Comparison of ENCODE assay signal across 1 cellular context in the genomic region with DNA sequence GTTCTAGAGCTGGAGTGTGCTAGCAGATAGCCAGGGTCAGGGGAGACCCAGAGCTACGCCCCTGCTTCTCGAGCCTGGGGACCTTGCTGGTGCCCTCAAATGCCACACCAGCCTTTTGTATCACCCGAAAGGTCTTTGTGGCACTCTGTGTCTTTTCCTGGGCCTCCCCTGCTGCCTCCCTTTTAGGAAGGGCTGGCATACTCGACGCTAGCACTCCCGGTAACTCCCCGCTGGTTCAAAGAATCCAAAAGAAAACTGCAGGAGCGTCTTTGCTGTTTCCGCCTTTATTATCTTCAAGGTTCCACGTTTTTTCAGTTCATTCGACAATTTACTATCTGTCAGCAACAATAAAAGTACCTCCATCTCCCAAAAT.
TF ChIP-seq lines count a peak whose summit lies in the region.

No MANE protein-coding gene starts in this region.

TF ChIP-seq in HCT116, 20 proteins besides CTCF, POLR2A, EP300 and RAD21 (continued from another document):
- TF ChIP-seq, protein P1, sequence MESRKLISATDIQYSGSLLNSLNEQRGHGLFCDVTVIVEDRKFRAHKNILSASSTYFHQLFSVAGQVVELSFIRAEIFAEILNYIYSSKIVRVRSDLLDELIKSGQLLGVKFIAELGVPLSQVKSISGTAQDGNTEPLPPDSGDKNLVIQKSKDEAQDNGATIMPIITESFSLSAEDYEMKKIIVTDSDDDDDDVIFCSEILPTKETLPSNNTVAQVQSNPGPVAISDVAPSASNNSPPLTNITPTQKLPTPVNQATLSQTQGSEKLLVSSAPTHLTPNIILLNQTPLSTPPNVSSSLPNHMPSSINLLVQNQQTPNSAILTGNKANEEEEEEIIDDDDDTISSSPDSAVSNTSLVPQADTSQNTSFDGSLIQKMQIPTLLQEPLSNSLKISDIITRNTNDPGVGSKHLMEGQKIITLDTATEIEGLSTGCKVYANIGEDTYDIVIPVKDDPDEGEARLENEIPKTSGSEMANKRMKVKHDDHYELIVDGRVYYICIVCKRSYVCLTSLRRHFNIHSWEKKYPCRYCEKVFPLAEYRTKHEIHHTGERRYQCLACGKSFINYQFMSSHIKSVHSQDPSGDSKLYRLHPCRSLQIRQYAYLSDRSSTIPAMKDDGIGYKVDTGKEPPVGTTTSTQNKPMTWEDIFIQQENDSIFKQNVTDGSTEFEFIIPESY (IDR thresholded peaks at IDR 0.05; ENCODE audit: extremely low read depth, insufficient replicate concordance, low read length), result no peak
- no peak for TF ChIP-seq SRF (IDR thresholded peaks at IDR 0.05; ENCODE audit: low read depth)
- TF ChIP-seq YY1 (IDR thresholded peaks at IDR 0.05; ENCODE audit: extremely low read depth, insufficient replicate concordance, low read depth, low read length), result no peak
- TF ChIP-seq POLR2AphosphoS5 (IDR thresholded peaks at IDR 0.05; ENCODE audit: low read depth, low read length), result no peak
- TF ChIP-seq ZNF274 (IDR thresholded peaks at IDR 0.05; ENCODE audit: low read depth, low read length), result no peak
- no peak for TF ChIP-seq SP1 (IDR thresholded peaks at IDR 0.05; ENCODE audit: low read depth)
- TF ChIP-seq ZFX (IDR thresholded peaks at IDR 0.05), result no peak
- no peak for TF ChIP-seq ELF1 (IDR thresholded peaks at IDR 0.05; ENCODE audit: borderline replicate concordance, low read depth)
- TF ChIP-seq EZH2phosphoT487 (IDR thresholded peaks at IDR 0.05; ENCODE audit: borderline replicate concordance), result no peak
- no peak for TF ChIP-seq CBX3 (IDR thresholded peaks at IDR 0.05; ENCODE audit: low read depth)
- no peak for TF ChIP-seq TCF7L2 (IDR thresholded peaks at IDR 0.05; ENCODE audit: borderline replicate concordance, extremely low read depth, insufficient read depth, insufficient read length)
- TF ChIP-seq CEBPB (IDR thresholded peaks at IDR 0.05; ENCODE audit: low read depth), result no peak
- no peak for TF ChIP-seq SIN3A (IDR thresholded peaks at IDR 0.05; ENCODE audit: low read depth)
- TF ChIP-seq EZH2 (IDR thresholded peaks at IDR 0.05), result no peak
- TF ChIP-seq, protein P2, sequence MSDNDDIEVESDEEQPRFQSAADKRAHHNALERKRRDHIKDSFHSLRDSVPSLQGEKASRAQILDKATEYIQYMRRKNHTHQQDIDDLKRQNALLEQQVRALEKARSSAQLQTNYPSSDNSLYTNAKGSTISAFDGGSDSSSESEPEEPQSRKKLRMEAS (IDR thresholded peaks at IDR 0.05), result no peak
